In the genomic region with DNA sequence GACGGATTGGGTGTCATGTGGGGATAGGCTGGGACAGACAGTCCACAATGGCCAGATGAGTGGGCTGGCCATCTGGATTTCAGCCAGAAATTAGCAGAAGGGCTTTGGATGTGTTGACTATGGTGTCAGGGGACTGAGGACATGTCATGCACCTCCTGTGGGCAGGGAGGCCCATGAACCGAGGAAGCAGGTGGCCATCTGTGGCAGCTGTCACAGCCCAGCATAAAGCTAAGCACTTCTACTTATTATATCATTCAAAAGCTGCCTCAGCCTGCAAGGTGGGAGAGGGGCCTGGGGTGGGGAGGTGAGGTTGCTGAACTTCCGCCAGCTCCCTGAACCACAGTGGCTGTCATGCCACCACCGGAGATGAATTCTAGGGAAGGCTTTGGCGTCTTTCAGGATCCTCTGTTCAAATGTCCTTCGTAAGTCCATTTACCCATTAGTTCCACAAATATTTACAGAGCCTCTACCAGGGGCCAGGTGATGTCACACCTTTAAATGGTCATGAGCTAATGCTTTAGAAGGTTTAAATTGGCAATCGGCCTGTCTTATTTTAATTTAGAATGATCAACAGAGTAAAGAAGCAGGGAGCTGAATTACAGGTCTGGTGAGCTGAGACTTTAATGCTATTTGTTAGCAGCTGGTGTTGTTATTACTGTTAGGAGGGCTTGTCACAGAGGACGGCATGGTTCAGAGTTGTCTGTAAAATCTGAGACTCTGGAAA, we compare ENCODE assay signal across 1 cellular context.
TF ChIP-seq lines count a peak whose summit lies in the region.

No MANE protein-coding gene starts in this region.

TF ChIP-seq in SK-N-SH, 30 proteins besides CTCF, POLR2A, EP300 and RAD21:
- no peak for TF ChIP-seq FOSL2 (IDR thresholded peaks at IDR 0.05; ENCODE audit: borderline replicate concordance, low read depth)
- no peak for TF ChIP-seq TEAD4 (IDR thresholded peaks at IDR 0.05; ENCODE audit: borderline replicate concordance, insufficient read depth)
- TF ChIP-seq, protein P1, sequence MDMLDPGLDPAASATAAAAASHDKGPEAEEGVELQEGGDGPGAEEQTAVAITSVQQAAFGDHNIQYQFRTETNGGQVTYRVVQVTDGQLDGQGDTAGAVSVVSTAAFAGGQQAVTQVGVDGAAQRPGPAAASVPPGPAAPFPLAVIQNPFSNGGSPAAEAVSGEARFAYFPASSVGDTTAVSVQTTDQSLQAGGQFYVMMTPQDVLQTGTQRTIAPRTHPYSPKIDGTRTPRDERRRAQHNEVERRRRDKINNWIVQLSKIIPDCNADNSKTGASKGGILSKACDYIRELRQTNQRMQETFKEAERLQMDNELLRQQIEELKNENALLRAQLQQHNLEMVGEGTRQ (IDR thresholded peaks at IDR 0.05; ENCODE audit: borderline replicate concordance, low read depth, low read length): no peak
- TF ChIP-seq RFX5 (IDR thresholded peaks at IDR 0.05; ENCODE audit: low read length): no peak
- TF ChIP-seq, protein P2, sequence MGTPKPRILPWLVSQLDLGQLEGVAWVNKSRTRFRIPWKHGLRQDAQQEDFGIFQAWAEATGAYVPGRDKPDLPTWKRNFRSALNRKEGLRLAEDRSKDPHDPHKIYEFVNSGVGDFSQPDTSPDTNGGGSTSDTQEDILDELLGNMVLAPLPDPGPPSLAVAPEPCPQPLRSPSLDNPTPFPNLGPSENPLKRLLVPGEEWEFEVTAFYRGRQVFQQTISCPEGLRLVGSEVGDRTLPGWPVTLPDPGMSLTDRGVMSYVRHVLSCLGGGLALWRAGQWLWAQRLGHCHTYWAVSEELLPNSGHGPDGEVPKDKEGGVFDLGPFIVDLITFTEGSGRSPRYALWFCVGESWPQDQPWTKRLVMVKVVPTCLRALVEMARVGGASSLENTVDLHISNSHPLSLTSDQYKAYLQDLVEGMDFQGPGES (IDR thresholded peaks at IDR 0.05; ENCODE audit: low read depth, low read length): no peak
- TF ChIP-seq NFIC (IDR thresholded peaks at IDR 0.05; ENCODE audit: borderline replicate concordance): no peak
- TF ChIP-seq POLR2AphosphoS5 (IDR thresholded peaks at IDR 0.05; ENCODE audit: low read depth, low read length): no peak
- TF ChIP-seq CHD2 (IDR thresholded peaks at IDR 0.05; ENCODE audit: low read length, partially characterized antibody): no peak
- TF ChIP-seq, protein P3, sequence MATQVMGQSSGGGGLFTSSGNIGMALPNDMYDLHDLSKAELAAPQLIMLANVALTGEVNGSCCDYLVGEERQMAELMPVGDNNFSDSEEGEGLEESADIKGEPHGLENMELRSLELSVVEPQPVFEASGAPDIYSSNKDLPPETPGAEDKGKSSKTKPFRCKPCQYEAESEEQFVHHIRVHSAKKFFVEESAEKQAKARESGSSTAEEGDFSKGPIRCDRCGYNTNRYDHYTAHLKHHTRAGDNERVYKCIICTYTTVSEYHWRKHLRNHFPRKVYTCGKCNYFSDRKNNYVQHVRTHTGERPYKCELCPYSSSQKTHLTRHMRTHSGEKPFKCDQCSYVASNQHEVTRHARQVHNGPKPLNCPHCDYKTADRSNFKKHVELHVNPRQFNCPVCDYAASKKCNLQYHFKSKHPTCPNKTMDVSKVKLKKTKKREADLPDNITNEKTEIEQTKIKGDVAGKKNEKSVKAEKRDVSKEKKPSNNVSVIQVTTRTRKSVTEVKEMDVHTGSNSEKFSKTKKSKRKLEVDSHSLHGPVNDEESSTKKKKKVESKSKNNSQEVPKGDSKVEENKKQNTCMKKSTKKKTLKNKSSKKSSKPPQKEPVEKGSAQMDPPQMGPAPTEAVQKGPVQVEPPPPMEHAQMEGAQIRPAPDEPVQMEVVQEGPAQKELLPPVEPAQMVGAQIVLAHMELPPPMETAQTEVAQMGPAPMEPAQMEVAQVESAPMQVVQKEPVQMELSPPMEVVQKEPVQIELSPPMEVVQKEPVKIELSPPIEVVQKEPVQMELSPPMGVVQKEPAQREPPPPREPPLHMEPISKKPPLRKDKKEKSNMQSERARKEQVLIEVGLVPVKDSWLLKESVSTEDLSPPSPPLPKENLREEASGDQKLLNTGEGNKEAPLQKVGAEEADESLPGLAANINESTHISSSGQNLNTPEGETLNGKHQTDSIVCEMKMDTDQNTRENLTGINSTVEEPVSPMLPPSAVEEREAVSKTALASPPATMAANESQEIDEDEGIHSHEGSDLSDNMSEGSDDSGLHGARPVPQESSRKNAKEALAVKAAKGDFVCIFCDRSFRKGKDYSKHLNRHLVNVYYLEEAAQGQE (IDR thresholded peaks at IDR 0.05; ENCODE audit: low read depth, low read length): no peak
- TF ChIP-seq NRF1 (IDR thresholded peaks at IDR 0.05; ENCODE audit: low read depth, low read length): no peak
- TF ChIP-seq ELF1 (IDR thresholded peaks at IDR 0.05): no peak
- no peak for TF ChIP-seq TCF12 (IDR thresholded peaks at IDR 0.05)
